ENCODE assay signal across 26 cellular contexts in the genomic region with DNA sequence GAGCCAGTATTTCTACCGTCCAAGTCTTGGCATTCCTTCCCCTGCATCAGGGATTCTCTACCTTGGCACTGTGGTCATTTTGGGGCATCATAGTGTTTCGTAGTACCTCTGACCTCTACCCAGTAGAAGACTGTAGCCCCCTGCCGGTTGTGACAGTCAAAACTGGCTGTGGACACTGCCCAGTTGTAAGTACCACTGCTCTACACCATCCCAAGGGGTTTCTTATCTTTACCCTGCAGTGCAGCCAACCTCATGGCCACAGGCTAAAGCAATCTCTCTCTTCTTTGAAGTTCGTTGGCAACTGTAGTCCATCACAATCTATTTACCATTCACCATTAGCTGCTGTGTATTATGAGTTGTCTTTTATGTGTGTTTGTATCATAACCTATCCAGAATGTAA. TPM values are rescaled to one million over a fixed set of nuclear protein-coding genes. Genes with fewer than 3 reads are reported as not detected.
DNase-seq lines count a peak whose midpoint lies in the region; ATAC-seq, FAIRE-seq and TF ChIP-seq lines count a peak whose summit lies in the region.
"Had no signal": no experiment of that assay in that cellular context is flagged by ENCODE, and none has a peak within 500 bp of the region (broad histone marks: within the 10 kb centered on the region; RNA-seq: fewer than 3 reads in every experiment).

No MANE protein-coding gene starts in this region.

- no peak overlapping the region for H2BK120ac ChIP-seq in H9 (ENCODE audit: low read depth, low read length, poor library complexity, severe bottlenecking)

- BruUV-seq in HepG2 (replicated peaks; lab: Mats Ljungman, UMichigan) = no TSS peak

- H3K36me3 Mint-ChIP-seq in H9 (ENCODE audit: insufficient read depth in 1 of 3, low read depth in 3 of 3) = no peaks in the 10 kb centered on the region
- H3K36me3 Mint-ChIP-seq in CD8-positive, alpha-beta T cell = no peaks in the 10 kb centered on the region
- H3K36me3 Mint-ChIP-seq: activated naive CD4-positive, alpha-beta T cell treated with anti-CD3 and anti-CD28 coated beads, Interleukin-2, amount 50 U/mL, for 24 hours; CD4-positive, alpha-beta memory T cell; IgD-negative memory B cell had no signal

- no peak for FAIRE-seq in HepG2 (lab: Jason Lieb, UNC)

- no peaks in the 10 kb centered on the region for H3K79me2 ChIP-seq in HepG2 (ENCODE audit: insufficient read depth, low read length)
- H3K79me2 ChIP-seq in H9 (ENCODE audit: insufficient read depth, low read length) = no peaks in the 10 kb centered on the region
- H3K79me2 ChIP-seq: hepatocyte had no signal

- no peaks in the 10 kb centered on the region for H3K36me3 ChIP-seq in HepG2 (replicated peaks in 1 of 2; ENCODE audit: control insufficient read depth in 1 of 2, insufficient read depth in 2 of 2, low read length in 2 of 2)
- H3K36me3 ChIP-seq in right lobe of liver = no peaks in the 10 kb centered on the region
- no peaks in the 10 kb centered on the region for H3K36me3 ChIP-seq in CD8-positive, alpha-beta T cell (ENCODE audit: insufficient read depth, low read length)
- H3K36me3 ChIP-seq: ascending aorta, thyroid gland had no signal

- TF ChIP-seq CTCF in HepG2 (CRISPR knock-in tag; IDR thresholded peaks at IDR 0.05) (peak; percentile 47), right lobe of liver (IDR thresholded peaks at IDR 0.05) (no peak), H9 (conservative IDR thresholded peaks at IDR 0.05) (peak; percentile 26; the same call in 1 of the 3 replicates)
- no peak for TF ChIP-seq CTCF in CD8-positive, alpha-beta T cell (IDR thresholded peaks at IDR 0.05)

- H3K4me3 Mint-ChIP-seq in H9 = no peak overlapping the region
- H3K4me3 Mint-ChIP-seq in CD8-positive, alpha-beta T cell = no peak overlapping the region
- H3K4me3 Mint-ChIP-seq: activated naive CD4-positive, alpha-beta T cell treated with anti-CD3 and anti-CD28 coated beads, Interleukin-2, amount 50 U/mL, for 24 hours; CD4-positive, alpha-beta memory T cell; IgD-negative memory B cell; nephron had no signal

- no peak overlapping the region for H3T11ph ChIP-seq in H9 (ENCODE audit: low read length)

- intact Hi-C loops in HepG2 (cut with micrococcal nuclease; ENCODE audit: unreplicated experiment) = loop anchor here (1.0 kb wide), 1 partner anchor 208 kb away; no protein-coding TSS in a partner anchor
- intact Hi-C loops in right lobe of liver (cut with DNase I) = no loop called here
- intact Hi-C loops in CD8-positive, alpha-beta T cell (cut with DNase I, micrococcal nuclease) = no loop called here

- no peaks in the 10 kb centered on the region for H3K27me3 Mint-ChIP-seq in H9 (ENCODE audit: low read depth)
- no peaks in the 10 kb centered on the region for H3K27me3 Mint-ChIP-seq in CD8-positive, alpha-beta T cell (ENCODE audit: low read depth)
- H3K27me3 Mint-ChIP-seq: activated naive CD4-positive, alpha-beta T cell treated with anti-CD3 and anti-CD28 coated beads, Interleukin-2, amount 50 U/mL, for 24 hours had no signal

- CTCF ChIA-PET in HepG2 (lab: Yijun Ruan, JAX; ENCODE audit: low intra/inter-chr PET ratio, low total read pairs) = interaction anchor here (0.9 kb wide), 1 partner anchor 202 kb away, joined by 3 read pairs; no protein-coding TSS in a partner anchor
- CTCF ChIA-PET in CD8-positive, alpha-beta T cell (lab: Charles Lee) = no interaction called here

- H3K27ac ChIP-seq in HepG2 (ENCODE audit: extremely low read length, insufficient read depth, low read length) (no peak overlapping the region), right lobe of liver (no peak overlapping the region), H9 (ENCODE audit: insufficient read length, low read depth, low read length) (no peak overlapping the region)
- no peak overlapping the region for H3K27ac ChIP-seq in CD8-positive, alpha-beta T cell (ENCODE audit: low read depth, low read length)
- H3K27ac ChIP-seq: ascending aorta, hepatocyte, thyroid gland had no signal

- no peak overlapping the region for H2BK12ac ChIP-seq in H9 (ENCODE audit: insufficient read length, low read depth, low read length)

- no peak overlapping the region for H3K4me2 ChIP-seq in HepG2 (ENCODE audit: low read depth, low read length)
- H3K4me2 ChIP-seq in H9 (ENCODE audit: insufficient read depth, insufficient read length, low read length) = no peak overlapping the region
- H3K4me2 ChIP-seq: hepatocyte had no signal

- H2AK5ac ChIP-seq in H9 (ENCODE audit: insufficient read length, low read length) = no peak overlapping the region

- H4K8ac ChIP-seq in H9 (replicated peaks; ENCODE audit: insufficient read length, low read depth, low read length) = no peak overlapping the region

- H4K91ac ChIP-seq in H9 (ENCODE audit: insufficient read length, low read depth, low read length) = no peak overlapping the region

- H2BK20ac ChIP-seq in H9 (ENCODE audit: low read depth, low read length, poor library complexity, severe bottlenecking) = no peak overlapping the region

- DNase-seq in HepG2 (ENCODE audit: low spot score) = peak; percentile 7
- DNase-seq in right lobe of liver = no peak
- DNase-seq in H9 = no peak
- peak; percentile 25 for DNase-seq in RPMI8226
- no peak for DNase-seq in CD8-positive, alpha-beta T cell
- DNase-seq in activated gamma-delta T cell treated with Interleukin-2 at 50 U/mL for 16 hours = no peak
- no peak for DNase-seq in NOMO-1 treated with DMSO at 0.1 percent for 48 hours (lab: John Stamatoyannopoulos, UW; ENCODE audit: unreplicated experiment)
- DNase-seq: activated T-cell treated with anti-CD3 and anti-CD28 coated beads, Interleukin-2, amount 50 U/mL, for 48 hours; CD4-positive, alpha-beta memory T cell; central memory CD4-positive, alpha-beta T cell; foreskin melanocyte; left ventricle myocardium superior; midbrain; NCI-H187 treated with DMSO at 0.1 percent for 48 hours; NCI-H510A; SIG-M5; stimulated activated CD4-positive, alpha-beta T cell treated with anti-CD3 and anti-CD28 coated beads, Interleukin-1b, Interleukin-23, amount 100 ng/mL, for 48 hours; stimulated activated naive CD4-positive, alpha-beta T cell; thyroid gland had no signal

- no peak overlapping the region for H3K27ac Mint-ChIP-seq in H9
- no peak overlapping the region for H3K27ac Mint-ChIP-seq in CD8-positive, alpha-beta T cell
- H3K27ac Mint-ChIP-seq: activated naive CD4-positive, alpha-beta T cell treated with anti-CD3 and anti-CD28 coated beads, Interleukin-2, amount 50 U/mL, for 24 hours; CD4-positive, alpha-beta memory T cell; nephron had no signal

- no peaks in the 10 kb centered on the region for H3K9me3 ChIP-seq in HepG2 (ENCODE audit: low read length)
- H3K9me3 ChIP-seq in right lobe of liver = no peaks in the 10 kb centered on the region
- H3K9me3 ChIP-seq in H9 (ENCODE audit: control insufficient read depth, low read depth, low read length) = no peaks in the 10 kb centered on the region
- no peaks in the 10 kb centered on the region for H3K9me3 ChIP-seq in CD8-positive, alpha-beta T cell (ENCODE audit: low read length)
- H3K9me3 ChIP-seq: ascending aorta, thyroid gland had no signal

- no peak overlapping the region for H3K14ac ChIP-seq in H9 (ENCODE audit: insufficient read depth, low read length)

- no peaks in the 10 kb centered on the region for H3K23me2 ChIP-seq in H9 (ENCODE audit: insufficient read length, low read depth, low read length, poor library complexity, severe bottlenecking)

- TF ChIP-seq POLR2A in HepG2 (IDR thresholded peaks at IDR 0.05; ENCODE audit: insufficient read depth in 1 of 2, low read depth in 2 of 2, low read length in 2 of 2) (no peak), right lobe of liver (IDR thresholded peaks at IDR 0.05) (no peak)

- H4K5ac ChIP-seq in H9 (ENCODE audit: insufficient read length, low read depth, low read length) = no peak overlapping the region

- H3K27me3 ChIP-seq in HepG2 (ENCODE audit: control insufficient read depth in 1 of 2, insufficient read depth in 2 of 2, low read length in 2 of 2) = 0 out of 5 replicates have a peak, but pooled peaks cover 0 to 1% of the 10 kb centered on the region in 2 experiments
- H3K27me3 ChIP-seq in right lobe of liver = no peaks in the 10 kb centered on the region
- H3K27me3 ChIP-seq in H9 (ENCODE audit: insufficient read depth, low read length) = no peaks in the 10 kb centered on the region
- no peaks in the 10 kb centered on the region for H3K27me3 ChIP-seq in CD8-positive, alpha-beta T cell (ENCODE audit: insufficient read depth, low read length)
- H3K27me3 ChIP-seq: ascending aorta, hepatocyte, thyroid gland had no signal

- H3K4me3 ChIP-seq in HepG2 (replicated peaks in 1 of 3; ENCODE audit: insufficient read depth in 1 of 3, low read depth in 2 of 3, low read length in 3 of 3) (no peak overlapping the region), right lobe of liver (no peak overlapping the region)
- H3K4me3 ChIP-seq in CD8-positive, alpha-beta T cell (ENCODE audit: low read depth, low read length) = no peak overlapping the region
- H3K4me3 ChIP-seq: ascending aorta, hepatocyte, thyroid gland had no signal

- H3K9ac ChIP-seq in HepG2 (ENCODE audit: insufficient read depth, low read depth, low read length) (no peak overlapping the region), H9 (ENCODE audit: extremely low read depth, insufficient read length, low read length) (no peak overlapping the region)

- no peak overlapping the region for H2AFZ ChIP-seq in HepG2 (ENCODE audit: low read length)
- H2AFZ ChIP-seq in H9 (ENCODE audit: low read length) = no peak overlapping the region
- H2AFZ ChIP-seq: hepatocyte had no signal

- no peak overlapping the region for H2BK15ac ChIP-seq in H9 (ENCODE audit: low read depth, low read length)

- in situ Hi-C loops in HepG2 (cut with HindIII; ENCODE audit: extremely low pct_ligation_motif_present, low pct_unique_long_range_greater_than_20kb) = no loop called here

- H3K79me1 ChIP-seq in H9 (ENCODE audit: insufficient read depth, low read depth, low read length, poor library complexity, severe bottlenecking) = no peaks in the 10 kb centered on the region

- no peak overlapping the region for H3K18ac ChIP-seq in H9 (ENCODE audit: insufficient read length, low read depth, low read length)

- H3K4me1 ChIP-seq in HepG2 (ENCODE audit: insufficient read depth, low read length) (no peaks in the 10 kb centered on the region), right lobe of liver (no peaks in the 10 kb centered on the region), H9 (ENCODE audit: insufficient read depth, low read length) (no peaks in the 10 kb centered on the region; the same call in 1 of the 2 replicates)
- H3K4me1 ChIP-seq in CD8-positive, alpha-beta T cell (ENCODE audit: insufficient read depth, low read length) = no peaks in the 10 kb centered on the region
- H3K4me1 ChIP-seq: ascending aorta, thyroid gland had no signal

- H3K4ac ChIP-seq in H9 (ENCODE audit: low read depth, low read length) = no peak overlapping the region

- H3K9me3 Mint-ChIP-seq in H9 = no peaks in the 10 kb centered on the region
- H3K9me3 Mint-ChIP-seq in CD8-positive, alpha-beta T cell = no peaks in the 10 kb centered on the region
- H3K9me3 Mint-ChIP-seq: activated naive CD4-positive, alpha-beta T cell treated with anti-CD3 and anti-CD28 coated beads, Interleukin-2, amount 50 U/mL, for 24 hours; CD4-positive, alpha-beta memory T cell; IgD-negative memory B cell; nephron had no signal

- H3K56ac ChIP-seq in H9 (ENCODE audit: insufficient read length, low read depth, low read length) = no peak overlapping the region

- H4K20me1 ChIP-seq in HepG2 (ENCODE audit: insufficient read depth, low read length) = no peaks in the 10 kb centered on the region
- H4K20me1 ChIP-seq in H9 (ENCODE audit: control insufficient read depth, insufficient read depth, insufficient read length) = no peaks in the 10 kb centered on the region

- WGBS in HepG2 (ENCODE audit: low lambda C conversion rate) = 10% methylated on average over 4 of the region's 4 CpGs
- 55% methylated on average over 4 of the region's 4 CpGs for WGBS in right lobe of liver (ENCODE audit: insufficient coverage, low coverage, low lambda C conversion rate, missing lambda C conversion rate)
- WGBS in H9 (ENCODE audit: extremely low coverage, insufficient read length, low lambda C conversion rate) = no CpG with 5 or more reads among the region's 4 CpGs

- H3K4me1 Mint-ChIP-seq in H9 = peaks cover 12 to 15% of the 10 kb centered on the region in 2 experiments
- no peaks in the 10 kb centered on the region for H3K4me1 Mint-ChIP-seq in CD8-positive, alpha-beta T cell (ENCODE audit: low read depth)
- H3K4me1 Mint-ChIP-seq: activated naive CD4-positive, alpha-beta T cell treated with anti-CD3 and anti-CD28 coated beads, Interleukin-2, amount 50 U/mL, for 24 hours; CD4-positive, alpha-beta memory T cell; IgD-negative memory B cell; nephron had no signal

- no peak overlapping the region for H2BK5ac ChIP-seq in H9 (ENCODE audit: insufficient read length, low read length)

- TF ChIP-seq RAD21 in HepG2 (CRISPR knock-in tag; IDR thresholded peaks at IDR 0.05) = no peak

- TF ChIP-seq EP300 in HepG2 (IDR thresholded peaks at IDR 0.05; ENCODE audit: low read depth in 2 of 2, low read length in 2 of 2) (no peak), HepG2 (CRISPR knock-in tag; IDR thresholded peaks at IDR 0.05; ENCODE audit: borderline replicate concordance) (no peak)

- H3K23ac ChIP-seq in H9 (ENCODE audit: insufficient read length, low read depth, low read length) = no peak overlapping the region

- ATAC-seq in HepG2 (peak; percentile 85), right lobe of liver (no peak), HG02798 (IDR thresholded peaks at IDR 0.05; ENCODE audit: poor library complexity, unreplicated experiment) (no peak)
- ATAC-seq in CD8-positive, alpha-beta T cell = no peak
- ATAC-seq: activated CD4-positive, CD25-positive, alpha-beta regulatory T cell treated with anti-CD3 and anti-CD28 coated beads, Interleukin-2, amount 50 U/mL, for 24 hours; left ventricle myocardium superior had no signal

- POLR2A ChIA-PET in HepG2 (lab: Yijun Ruan, JAX) = no interaction called here
- POLR2A ChIA-PET in CD8-positive, alpha-beta T cell (lab: Charles Lee) = no interaction called here

RNA-seq across cellular contexts. Expression of a gene that starts 29.3 kb away (rescaled TPM):
- 0.86 and 1.6 TPM in 2 replicates for total RNA-seq in HepG2 (2016; rRNA removed; fragmentation: Illumina TruSeq; extraction: Trizol)
- total RNA-seq in HepG2 (2016; cell fraction: cytosol; rRNA removed; fragmentation: Illumina TruSeq; extraction: Trizol; ENCODE audit: low read depth) = 0.09 and 0.10 TPM in 2 replicates
- total RNA-seq in HepG2 (2016; cell fraction: insoluble cytoplasmic fraction; rRNA removed; fragmentation: Illumina TruSeq; extraction: Trizol) = 1.1 and 1.6 TPM in 2 replicates
- total RNA-seq in HepG2 (2016; cell fraction: membrane; rRNA removed; fragmentation: Illumina TruSeq; extraction: Trizol) = 0.31 and 0.96 TPM in 2 replicates
- total RNA-seq in HepG2 (2016; cell fraction: nucleus; rRNA removed; fragmentation: Illumina TruSeq; extraction: Trizol) = 2.3 and 2.4 TPM in 2 replicates
- polyA plus RNA-seq in HepG2 (2011; rRNA removed) = 1.9 and 2.1 TPM in 2 replicates
- 0.56 and 1.4 TPM in 2 replicates for polyA plus RNA-seq in HepG2 (2011; cell fraction: cytosol; rRNA removed)
- polyA plus RNA-seq in HepG2 (2011; cell fraction: nucleus; rRNA removed) = 1.2 and 1.8 TPM in 2 replicates
- polyA plus RNA-seq in HepG2 (2012) = 3.9 and 5.0 TPM in 2 replicates
- polyA plus RNA-seq in HepG2 (2016; cell fraction: cytosol; fragmentation: Illumina TruSeq; extraction: Trizol; ENCODE audit: low read depth) = 0.08 and 0.12 TPM in 2 replicates
- 0.70 and 0.93 TPM in 2 replicates for polyA plus RNA-seq in HepG2 (2016; cell fraction: insoluble cytoplasmic fraction; fragmentation: Illumina TruSeq; extraction: Trizol; ENCODE audit: low read depth)
- polyA plus RNA-seq in HepG2 (2016; cell fraction: membrane; fragmentation: Illumina TruSeq; extraction: Trizol; ENCODE audit: low read depth) = 0.16 and 0.22 TPM in 2 replicates
- 3.3 and 4.7 TPM in 2 replicates for polyA plus RNA-seq in HepG2 (2016; cell fraction: nucleus; fragmentation: Illumina TruSeq; extraction: Trizol; ENCODE audit: insufficient read depth, low read depth)
- polyA minus RNA-seq in HepG2 (2011; rRNA and poly(A)+ RNA removed; ENCODE audit: low replicate concordance) = 0.51 and 0.78 TPM in 2 replicates
- 2.4 and 3.9 TPM in 2 replicates for polyA minus RNA-seq in HepG2 (2011; cell fraction: cytosol; rRNA and poly(A)+ RNA removed)
- polyA minus RNA-seq in HepG2 (2011; cell fraction: nucleus; rRNA and poly(A)+ RNA removed) = 4.4 and 4.7 TPM in 2 replicates
- 10 to 100 TPM in 5 of 6 experiments, 1 to 10 TPM in 1; 8.0 to 22.5 (median 17.1) TPM for total RNA-seq in right lobe of liver
- 1.3 and 1.5 TPM in 2 replicates for total RNA-seq in H9 (2021)
- 10 to 100 TPM; 16.2 to 16.6 TPM for total RNA-seq in CD8-positive, alpha-beta T cell

Comparison
In these comparisons a context has a peak if more than half of its experiments do, and no peak if none do; other contexts are left out.
1. DNase-seq: peak in HepG2 (single experiment) and RPMI8226 (single experiment); none in right lobe of liver (0 of 3), H9 (single experiment), CD8-positive, alpha-beta T cell (0 of 7), activated gamma-delta T cell treated with Interleukin-2 at 50 U/mL for 16 hours (single experiment) and NOMO-1 treated with DMSO at 0.1 percent for 48 hours (single experiment).
2. CTCF ChIP-seq: peak in HepG2 (single experiment) and H9 (single experiment); none in right lobe of liver (0 of 4) and CD8-positive, alpha-beta T cell (single experiment).